ENCODE assay signal across 1 cellular context in the genomic region with DNA sequence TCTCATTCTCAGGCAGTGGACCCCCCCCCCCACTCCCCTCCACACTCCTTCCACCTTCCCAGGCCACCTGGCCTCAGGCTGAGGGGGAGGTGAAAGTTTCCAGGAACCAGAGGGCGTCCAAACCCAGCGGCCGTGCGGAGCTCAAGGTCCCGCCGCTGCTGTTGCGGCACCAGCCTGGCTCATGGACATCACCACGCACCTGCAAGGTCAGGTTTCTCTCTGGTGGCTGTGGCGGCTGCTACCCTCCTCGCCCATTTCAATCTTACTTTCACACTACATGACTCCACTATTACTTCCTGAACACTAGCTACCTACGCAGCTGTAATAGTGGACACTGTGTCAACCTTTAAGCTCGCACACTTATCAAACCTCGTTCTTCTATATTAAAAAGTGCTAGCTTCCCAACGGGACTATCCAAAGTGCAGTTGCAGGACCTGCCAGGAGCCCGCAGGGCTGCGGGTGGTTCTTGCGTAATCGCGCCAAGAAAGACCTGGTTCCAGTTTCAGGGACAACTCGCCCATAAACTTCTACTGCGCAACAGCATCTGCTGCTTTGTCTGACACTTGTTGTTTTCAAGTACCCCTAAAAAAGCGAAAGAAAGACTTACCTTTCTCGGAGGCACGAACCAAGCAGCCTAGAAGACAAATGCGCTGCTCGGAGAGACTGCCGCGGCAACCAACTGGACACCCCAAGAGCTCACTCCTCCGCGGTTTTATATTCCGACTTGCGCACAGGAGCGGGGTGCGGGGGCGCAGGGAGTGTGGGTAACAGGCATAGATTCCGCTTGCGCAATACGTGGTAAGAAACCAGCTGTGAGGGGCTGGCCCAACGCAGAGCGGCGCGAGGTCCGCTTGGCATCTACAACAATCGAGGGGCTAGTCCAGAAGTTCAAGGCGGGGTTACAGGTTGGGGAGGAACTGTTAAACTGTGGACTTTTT.
A peak's percentile ranks its signal among the peaks of the same experiment; 100 is the strongest.
TF ChIP-seq lines count a peak whose summit lies in the region.

A gene with protein sequence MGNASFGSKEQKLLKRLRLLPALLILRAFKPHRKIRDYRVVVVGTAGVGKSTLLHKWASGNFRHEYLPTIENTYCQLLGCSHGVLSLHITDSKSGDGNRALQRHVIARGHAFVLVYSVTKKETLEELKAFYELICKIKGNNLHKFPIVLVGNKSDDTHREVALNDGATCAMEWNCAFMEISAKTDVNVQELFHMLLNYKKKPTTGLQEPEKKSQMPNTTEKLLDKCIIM (minus strand): TSS at position 687 of the 938 bp plus-strand sequence. CDS start 3,330 bp downstream, outside the sequence.

TF ChIP-seq in K562, 482 proteins besides CTCF, POLR2A, EP300 and RAD21 (continued from another document):
- TF ChIP-seq, protein P1, sequence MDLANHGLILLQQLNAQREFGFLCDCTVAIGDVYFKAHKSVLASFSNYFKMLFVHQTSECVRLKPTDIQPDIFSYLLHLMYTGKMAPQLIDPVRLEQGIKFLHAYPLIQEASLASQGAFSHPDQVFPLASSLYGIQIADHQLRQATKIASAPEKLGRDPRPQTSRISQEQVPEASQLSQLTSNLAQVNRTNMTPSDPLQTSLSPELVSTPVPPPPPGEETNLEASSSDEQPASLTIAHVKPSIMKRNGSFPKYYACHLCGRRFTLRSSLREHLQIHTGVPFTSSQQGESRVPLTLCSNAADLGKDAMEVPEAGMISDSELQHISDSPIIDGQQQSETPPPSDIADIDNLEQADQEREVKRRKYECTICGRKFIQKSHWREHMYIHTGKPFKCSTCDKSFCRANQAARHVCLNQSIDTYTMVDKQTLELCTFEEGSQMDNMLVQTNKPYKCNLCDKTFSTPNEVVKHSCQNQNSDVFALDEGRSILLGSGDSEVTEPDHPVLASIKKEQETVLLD (IDR thresholded peaks at IDR 0.05): no peak
- TF ChIP-seq, protein P2, sequence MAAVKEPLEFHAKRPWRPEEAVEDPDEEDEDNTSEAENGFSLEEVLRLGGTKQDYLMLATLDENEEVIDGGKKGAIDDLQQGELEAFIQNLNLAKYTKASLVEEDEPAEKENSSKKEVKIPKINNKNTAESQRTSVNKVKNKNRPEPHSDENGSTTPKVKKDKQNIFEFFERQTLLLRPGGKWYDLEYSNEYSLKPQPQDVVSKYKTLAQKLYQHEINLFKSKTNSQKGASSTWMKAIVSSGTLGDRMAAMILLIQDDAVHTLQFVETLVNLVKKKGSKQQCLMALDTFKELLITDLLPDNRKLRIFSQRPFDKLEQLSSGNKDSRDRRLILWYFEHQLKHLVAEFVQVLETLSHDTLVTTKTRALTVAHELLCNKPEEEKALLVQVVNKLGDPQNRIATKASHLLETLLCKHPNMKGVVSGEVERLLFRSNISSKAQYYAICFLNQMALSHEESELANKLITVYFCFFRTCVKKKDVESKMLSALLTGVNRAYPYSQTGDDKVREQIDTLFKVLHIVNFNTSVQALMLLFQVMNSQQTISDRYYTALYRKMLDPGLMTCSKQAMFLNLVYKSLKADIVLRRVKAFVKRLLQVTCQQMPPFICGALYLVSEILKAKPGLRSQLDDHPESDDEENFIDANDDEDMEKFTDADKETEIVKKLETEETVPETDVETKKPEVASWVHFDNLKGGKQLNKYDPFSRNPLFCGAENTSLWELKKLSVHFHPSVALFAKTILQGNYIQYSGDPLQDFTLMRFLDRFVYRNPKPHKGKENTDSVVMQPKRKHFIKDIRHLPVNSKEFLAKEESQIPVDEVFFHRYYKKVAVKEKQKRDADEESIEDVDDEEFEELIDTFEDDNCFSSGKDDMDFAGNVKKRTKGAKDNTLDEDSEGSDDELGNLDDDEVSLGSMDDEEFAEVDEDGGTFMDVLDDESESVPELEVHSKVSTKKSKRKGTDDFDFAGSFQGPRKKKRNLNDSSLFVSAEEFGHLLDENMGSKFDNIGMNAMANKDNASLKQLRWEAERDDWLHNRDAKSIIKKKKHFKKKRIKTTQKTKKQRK (IDR thresholded peaks at IDR 0.05; ENCODE audit: borderline replicate concordance, low read depth, low read length): no peak
- TF ChIP-seq, protein P3, sequence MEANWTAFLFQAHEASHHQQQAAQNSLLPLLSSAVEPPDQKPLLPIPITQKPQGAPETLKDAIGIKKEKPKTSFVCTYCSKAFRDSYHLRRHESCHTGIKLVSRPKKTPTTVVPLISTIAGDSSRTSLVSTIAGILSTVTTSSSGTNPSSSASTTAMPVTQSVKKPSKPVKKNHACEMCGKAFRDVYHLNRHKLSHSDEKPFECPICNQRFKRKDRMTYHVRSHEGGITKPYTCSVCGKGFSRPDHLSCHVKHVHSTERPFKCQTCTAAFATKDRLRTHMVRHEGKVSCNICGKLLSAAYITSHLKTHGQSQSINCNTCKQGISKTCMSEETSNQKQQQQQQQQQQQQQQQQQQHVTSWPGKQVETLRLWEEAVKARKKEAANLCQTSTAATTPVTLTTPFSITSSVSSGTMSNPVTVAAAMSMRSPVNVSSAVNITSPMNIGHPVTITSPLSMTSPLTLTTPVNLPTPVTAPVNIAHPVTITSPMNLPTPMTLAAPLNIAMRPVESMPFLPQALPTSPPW (CRISPR knock-in tag; IDR thresholded peaks at IDR 0.05): peak; percentile 38; the same call in 1 of the 2 replicates
- TF ChIP-seq ZNF668 (CRISPR knock-in tag; IDR thresholded peaks at IDR 0.05): no peak
- TF ChIP-seq CXXC5 (CRISPR knock-in tag; IDR thresholded peaks at IDR 0.05): 0 out of 2 replicates have a peak, but pooled peaks have one; percentile 19
- peak; percentile 19; the same call in 1 of the 2 replicates for TF ChIP-seq RBFOX2 (IDR thresholded peaks at IDR 0.05; ENCODE audit: low read depth, low read length)
- 0 out of 2 replicates have a peak, but pooled peaks have one; percentile 9 for TF ChIP-seq GABPA (tag; conservative IDR thresholded peaks at IDR 0.05; ENCODE audit: low read depth)
- no peak for TF ChIP-seq SAFB (IDR thresholded peaks at IDR 0.05; ENCODE audit: borderline replicate concordance, low read depth, low read length)
